ENCODE assay signal across 8 cellular contexts in genomic region chr3:184525337-184526157, GRCh38. TPM values are rescaled to one million over a fixed set of nuclear protein-coding genes. Genes with fewer than 3 reads are reported as not detected.
DNase-seq lines count a peak whose midpoint lies in the region; ATAC-seq and TF ChIP-seq lines count a peak whose summit lies in the region.

No MANE protein-coding gene starts in this region.

- H3K27me3 Mint-ChIP-seq in CD8-positive, alpha-beta memory T cell, result peaks cover 33 to 62% of the 10 kb centered on the region in 2 donors
- H3K27me3 Mint-ChIP-seq in stimulated activated naive CD8-positive, alpha-beta T cell treated with anti-CD3 and anti-CD28 coated beads, Interleukin-15, amount 100 ng/mL, for 72 hours, result peaks cover 32% of the 10 kb centered on the region

- peaks cover 15% of the 10 kb centered on the region for H3K27me3 ChIP-seq in CD8-positive, alpha-beta memory T cell (ENCODE audit: insufficient read depth, low read length, poor library complexity, severe bottlenecking)
- peaks cover 0 to 20% of the 10 kb centered on the region in 2 donors for H3K27me3 ChIP-seq in breast epithelium
- H3K27me3 ChIP-seq in layer of hippocampus (ENCODE audit: control insufficient read depth, insufficient read depth, low read length), result peaks cover 11% of the 10 kb centered on the region

- no peak for TF ChIP-seq CTCF in breast epithelium (IDR thresholded peaks at IDR 0.05)

- H3K9me3 ChIP-seq in CD8-positive, alpha-beta memory T cell (ENCODE audit: low read length), result no peaks in the 10 kb centered on the region
- no peaks in the 10 kb centered on the region for H3K9me3 ChIP-seq in breast epithelium

- intact Hi-C loops in breast epithelium (cut with DNase I; ENCODE audit: low total_unique reads), result no loop called here

- no peaks in the 10 kb centered on the region for H3K36me3 ChIP-seq in CD8-positive, alpha-beta memory T cell (ENCODE audit: insufficient read depth, low read length)
- no peaks in the 10 kb centered on the region for H3K36me3 ChIP-seq in breast epithelium

- peaks cover 8% of the 10 kb centered on the region for H3K4me1 ChIP-seq in CD8-positive, alpha-beta memory T cell (ENCODE audit: insufficient read depth, low read length)
- no peaks in the 10 kb centered on the region for H3K4me1 ChIP-seq in breast epithelium

- H3K36me3 Mint-ChIP-seq in CD8-positive, alpha-beta memory T cell, result peaks cover 0 to 1% (median 0%) of the 10 kb centered on the region in 3 donors

- peak overlapping the region; percentile 65 for H3K4me3 ChIP-seq in CD8-positive, alpha-beta memory T cell (ENCODE audit: low read length)
- peak overlapping the region; percentile 45 to 64 (median 58) for H3K4me3 ChIP-seq in breast epithelium

- peaks cover 7 to 14% (median 10%) of the 10 kb centered on the region in 3 donors for H3K4me1 Mint-ChIP-seq in CD8-positive, alpha-beta memory T cell
- H3K4me1 Mint-ChIP-seq in stimulated activated naive CD8-positive, alpha-beta T cell treated with anti-CD3 and anti-CD28 coated beads, Interleukin-15, amount 100 ng/mL, for 72 hours, result peaks cover 22% of the 10 kb centered on the region

- DNase-seq in CD8-positive, alpha-beta memory T cell, result peak in 1 of 5 donors; percentile 32
- DNase-seq in NCI-H1930 (lab: John Stamatoyannopoulos, UW) (peak; percentile 67 to 82), breast epithelium (ENCODE audit: low spot score in 2 of 2) (peak in 1 of 2 donors; percentile 49), NK-92 (lab: John Stamatoyannopoulos, UW; ENCODE audit: unreplicated experiment) (no peak)
- DNase-seq in stimulated activated naive CD8-positive, alpha-beta T cell treated with anti-CD3 and anti-CD28 coated beads, Interleukin-15, amount 100 ng/mL, for 72 hours, result peak; percentile 24 to 25

- peak overlapping the region in 1 of 8 donors; percentile 3 for H3K27ac Mint-ChIP-seq in CD8-positive, alpha-beta memory T cell
- H3K27ac Mint-ChIP-seq in stimulated activated naive CD8-positive, alpha-beta T cell treated with anti-CD3 and anti-CD28 coated beads, Interleukin-15, amount 100 ng/mL, for 72 hours, result peak overlapping the region; percentile 42 to 87

- peak overlapping the region; percentile 79 to 88 (median 83) for H3K4me3 Mint-ChIP-seq in CD8-positive, alpha-beta memory T cell
- H3K4me3 Mint-ChIP-seq in stimulated activated naive CD8-positive, alpha-beta T cell treated with anti-CD3 and anti-CD28 coated beads, Interleukin-15, amount 100 ng/mL, for 72 hours, result peak overlapping the region; percentile 90

- TF ChIP-seq POLR2A in breast epithelium (IDR thresholded peaks at IDR 0.05), result no peak

- no peak overlapping the region for H3K27ac ChIP-seq in CD8-positive, alpha-beta memory T cell (ENCODE audit: low read depth, low read length)
- peak overlapping the region; percentile 64 to 82 for H3K27ac ChIP-seq in breast epithelium
- H3K27ac ChIP-seq in layer of hippocampus (ENCODE audit: low read depth, low read length), result peak overlapping the region; percentile 46

- ATAC-seq in stimulated activated naive CD8-positive, alpha-beta T cell treated with anti-CD3 and anti-CD28 coated beads, Interleukin-15, amount 100 ng/mL, for 72 hours, result peak; percentile 69
- ATAC-seq in HG03460 (IDR thresholded peaks at IDR 0.05; ENCODE audit: unreplicated experiment) (no peak), GM19395 (IDR thresholded peaks at IDR 0.05; ENCODE audit: unreplicated experiment) (no peak)

- CTCF ChIA-PET in CD8-positive, alpha-beta memory T cell (lab: Charles Lee), result interaction anchor here (1.3 to 5.3 kb wide), 3 partner anchors 12 to 154 kb away, joined by 3 to 33 read pairs (median 5); no protein-coding TSS in a partner anchor

- POLR2A ChIA-PET in CD8-positive, alpha-beta memory T cell (lab: Charles Lee), result no interaction called here

- no peaks in the 10 kb centered on the region for H3K9me3 Mint-ChIP-seq in CD8-positive, alpha-beta memory T cell
- no peaks in the 10 kb centered on the region for H3K9me3 Mint-ChIP-seq in stimulated activated naive CD8-positive, alpha-beta T cell treated with anti-CD3 and anti-CD28 coated beads, Interleukin-15, amount 100 ng/mL, for 72 hours

RNA-seq across cellular contexts. Expression of gene EPHB3, which starts 36.0 kb away (rescaled TPM):
- total RNA-seq in CD8-positive, alpha-beta memory T cell, result under 1 TPM in 1 of 2 experiments, not detected in 1; 0.04 TPM
- 0.31 TPM for polyA plus RNA-seq in CD8-positive, alpha-beta memory T cell
- 10 to 100 TPM in 1 of 3 donors, 1 to 10 TPM in 1, under 1 TPM in 1; 0.32 to 25.3 (median 7.9) TPM for total RNA-seq in breast epithelium
